ENCODE assay signal across 9 cellular contexts in genomic region chr3:9791127-9791526, GRCh38. TPM values are rescaled to one million over a fixed set of nuclear protein-coding genes. Genes with fewer than 3 reads are reported as not detected.
DNase-seq lines count a peak whose midpoint lies in the region; ATAC-seq, FAIRE-seq and TF ChIP-seq lines count a peak whose summit lies in the region.
"Had no signal": no experiment of that assay in that cellular context is flagged by ENCODE, and none has a peak within 500 bp of the region (broad histone marks: within the 10 kb centered on the region; RNA-seq: fewer than 3 reads in every experiment).

No MANE protein-coding gene starts in this region.

- H4K20me1 ChIP-seq in SK-N-SH (ENCODE audit: insufficient read depth): peaks cover 4% of the 10 kb centered on the region; the same call in 1 of the 2 replicates

- POLR2A ChIA-PET in SK-N-SH (lab: Yijun Ruan, JAX): interaction anchor here (0.6 to 0.7 kb wide), 2 partner anchors 22 to 27 kb away, joined by 3 to 4 read pairs; no protein-coding TSS in a partner anchor
- POLR2A ChIA-PET in Panc1 (lab: Charles Lee): interaction anchor here (0.5 kb wide), 1 partner anchor 18 kb away, joined by 5 read pairs; no protein-coding TSS in a partner anchor

- TF ChIP-seq EP300 in SK-N-SH (IDR thresholded peaks at IDR 0.05; ENCODE audit: borderline replicate concordance in 1 of 2, low read depth in 1 of 2, low read length in 1 of 2): no peak

- DNase-seq in SK-N-SH (no peak), Panc1 (ENCODE audit: low read depth, low spot score) (no peak), epithelial cell of proximal tubule (ENCODE audit: low read depth) (no peak), NCI-H1105 (lab: John Stamatoyannopoulos, UW) (no peak), GM12891 (ENCODE audit: insufficient read length, low spot score) (no peak)

- H3K4me2 ChIP-seq in SK-N-SH: peak overlapping the region; percentile 83

- peaks cover 10 to 13% of the 10 kb centered on the region in 2 experiments; a peak in 1 of 4 replicates for H3K4me1 ChIP-seq in SK-N-SH (ENCODE audit: control insufficient read depth in 1 of 2, insufficient read depth in 2 of 2, low read depth in 1 of 2, low read length in 1 of 2)
- H3K4me1 ChIP-seq in Panc1 (ENCODE audit: control insufficient read depth, insufficient read depth, low read length): peaks cover 7% of the 10 kb centered on the region
- peaks cover 19 to 32% (median 27%) of the 10 kb centered on the region in 3 donors for H3K4me1 ChIP-seq in skeletal muscle tissue (ENCODE audit: control insufficient read depth in 3 of 3, insufficient read depth in 3 of 3, low read length in 3 of 3)

- H3K79me2 ChIP-seq in SK-N-SH (ENCODE audit: insufficient read depth): peaks cover 54% of the 10 kb centered on the region

- no peak for TF ChIP-seq POLR2A in GM12891 (IDR thresholded peaks at IDR 0.05; ENCODE audit: low read depth, low read length)

- H3K27ac ChIP-seq in SK-N-SH (ENCODE audit: low read depth in 2 of 2, low read length in 1 of 2) (no peak overlapping the region), Panc1 (ENCODE audit: low read length) (peak overlapping the region; percentile 98; the same call in 1 of the 2 replicates), skeletal muscle tissue (ENCODE audit: low read depth, low read length) (no peak overlapping the region)

- no TSS peak for BruUV-seq in Panc1 (replicated peaks; lab: Mats Ljungman, UMichigan)

- TF ChIP-seq CTCF in SK-N-SH (IDR thresholded peaks at IDR 0.05) (no peak), Panc1 (IDR thresholded peaks at IDR 0.05) (no peak), epithelial cell of proximal tubule (conservative IDR thresholded peaks at IDR 0.05; ENCODE audit: low read depth, low read length) (no peak)

- WGBS in SK-N-SH (ENCODE audit: low lambda C conversion rate): 81% methylated on average over 4 of the region's 11 CpGs

- ATAC-seq in SK-N-SH treated with all-trans-retinoic acid at 6 μM for 48 hours (no peak), Panc1 (no peak), GM18909 (IDR thresholded peaks at IDR 0.05; ENCODE audit: poor library complexity, unreplicated experiment) (no peak)

- CTCF ChIA-PET in SK-N-SH (lab: Yijun Ruan, JAX) (interaction anchor here (1.0 to 1.1 kb wide), 2 partner anchors 9 to 10 kb away, joined by 3 read pairs; no protein-coding TSS in a partner anchor), Panc1 (lab: Charles Lee) (no interaction called here)

- peak overlapping the region; percentile 82 to 96; a peak in 3 of 4 replicates for H3K4me3 ChIP-seq in SK-N-SH (ENCODE audit: low read depth in 2 of 2, low read length in 1 of 2)
- peak overlapping the region in 1 of 2 experiments; percentile 86; a peak in 1 of 4 replicates for H3K4me3 ChIP-seq in Panc1 (ENCODE audit: low read depth in 2 of 2, low read length in 2 of 2)
- H3K4me3 ChIP-seq in epithelial cell of proximal tubule (ENCODE audit: low read depth, low read length): peak overlapping the region; percentile 91
- H3K4me3 ChIP-seq in skeletal muscle tissue (ENCODE audit: low read length in 3 of 3): peak overlapping the region in 1 of 3 donors; percentile 97

- no peak for FAIRE-seq in GM12891 (lab: Jason Lieb, UNC)
- FAIRE-seq: RCC 7860 had no signal

- H3K9me2 ChIP-seq in SK-N-SH: no peaks in the 10 kb centered on the region

- H3F3A ChIP-seq in SK-N-SH (replicated peaks; ENCODE audit: insufficient read depth): no peaks in the 10 kb centered on the region

- no peak for TF ChIP-seq RAD21 in SK-N-SH (IDR thresholded peaks at IDR 0.05; ENCODE audit: low read length)

- intact Hi-C loops in Panc1 (cut with micrococcal nuclease; ENCODE audit: unreplicated experiment): no loop called here

- H3K9ac ChIP-seq in SK-N-SH: peak overlapping the region; percentile 98; the same call in 1 of the 2 replicates
- peak overlapping the region; percentile 7 to 97 (median 94) for H3K9ac ChIP-seq in skeletal muscle tissue (ENCODE audit: low read depth in 1 of 3, low read length in 3 of 3)

- in situ Hi-C loops in Panc1 (cut with HindIII; ENCODE audit: low pct_unique_long_range_greater_than_20kb, low sequenced_read_pairs): no loop called here

- no peak overlapping the region for H2AFZ ChIP-seq in SK-N-SH (ENCODE audit: low read depth)

- H3K27me3 ChIP-seq in SK-N-SH (ENCODE audit: insufficient read depth): no peaks in the 10 kb centered on the region
- H3K27me3 ChIP-seq in Panc1 (ENCODE audit: control insufficient read depth, insufficient read depth, low read length): no peaks in the 10 kb centered on the region
- H3K27me3 ChIP-seq in skeletal muscle tissue (ENCODE audit: control insufficient read depth in 3 of 3, insufficient read depth in 3 of 3, low read length in 3 of 3): no peaks in the 10 kb centered on the region

- H3K36me3 ChIP-seq in SK-N-SH (replicated peaks in 1 of 2; ENCODE audit: control insufficient read depth in 1 of 2, insufficient read depth in 2 of 2, low read length in 1 of 2): peaks cover 43 to 44% of the 10 kb centered on the region in 2 experiments
- H3K36me3 ChIP-seq in Panc1 (ENCODE audit: control insufficient read depth, insufficient read depth, low read length): peaks cover 3% of the 10 kb centered on the region; the same call in 1 of the 2 replicates
- peaks cover 22 to 31% (median 31%) of the 10 kb centered on the region in 3 donors for H3K36me3 ChIP-seq in skeletal muscle tissue (ENCODE audit: control insufficient read depth in 3 of 3, insufficient read depth in 3 of 3, low read length in 3 of 3)

- H3K9me3 ChIP-seq in SK-N-SH: no peaks in the 10 kb centered on the region
- no peaks in the 10 kb centered on the region for H3K9me3 ChIP-seq in Panc1 (ENCODE audit: control insufficient read depth, insufficient read depth, low read depth, low read length)
- no peaks in the 10 kb centered on the region for H3K9me3 ChIP-seq in skeletal muscle tissue (ENCODE audit: control insufficient read depth in 3 of 3, low read length in 3 of 3)

TF ChIP-seq in SK-N-SH, 30 proteins besides CTCF, POLR2A, EP300 and RAD21 (continues in another document):
- TF ChIP-seq RCOR1 (IDR thresholded peaks at IDR 0.05; ENCODE audit: low read length) (no peak), MEF2A (IDR thresholded peaks at IDR 0.05; ENCODE audit: borderline replicate concordance, low read depth) (no peak), POLR2AphosphoS5 (IDR thresholded peaks at IDR 0.05; ENCODE audit: low read depth, low read length) (no peak)

TF ChIP-seq in SK-N-SH treated with all-trans-retinoic acid at 6 μM for 48 hours, 23 proteins besides CTCF, POLR2A, EP300 and RAD21 (continues in another document):
- TF ChIP-seq OSR1 (CRISPR knock-in tag; IDR thresholded peaks at IDR 0.05): no peak
- TF ChIP-seq RARB (CRISPR knock-in tag; IDR thresholded peaks at IDR 0.05): no peak
- no peak for TF ChIP-seq SNAI2 (CRISPR knock-in tag; IDR thresholded peaks at IDR 0.05)

TF ChIP-seq in GM12891, 5 proteins besides CTCF, POLR2A, EP300 and RAD21:
- no peak for TF ChIP-seq POLR2AphosphoS5 (IDR thresholded peaks at IDR 0.05; ENCODE audit: low read depth, low read length)
- TF ChIP-seq PAX5 (IDR thresholded peaks at IDR 0.05; ENCODE audit: insufficient read depth, low read length, severe bottlenecking): no peak
- no peak for TF ChIP-seq POU2F2 (IDR thresholded peaks at IDR 0.05; ENCODE audit: low read depth, low read length)
- no peak for TF ChIP-seq SPI1 (IDR thresholded peaks at IDR 0.05; ENCODE audit: low read depth, low read length)
- TF ChIP-seq TAF1 (IDR thresholded peaks at IDR 0.05; ENCODE audit: low read depth, low read length): no peak

RNA-seq across cellular contexts. Expression of gene TADA3, which starts 1.1 kb away (rescaled TPM):
- polyA plus RNA-seq in SK-N-SH (2012; rRNA removed): 84.1 and 102 TPM in 2 replicates
- polyA plus RNA-seq in SK-N-SH (2012; cell fraction: cytosol; rRNA removed): 54.6 and 75.9 TPM in 2 replicates
- polyA plus RNA-seq in SK-N-SH (2012; cell fraction: nucleus; rRNA removed): 67.6 and 74.7 TPM in 2 replicates
- 61.3 TPM for total RNA-seq in Panc1 (2021; ENCODE audit: unreplicated experiment)
- 94.0 TPM for polyA plus RNA-seq in Panc1 (2012; ENCODE audit: insufficient read length)
- 54.7 and 73.9 TPM in 2 replicates for total RNA-seq in epithelial cell of proximal tubule
- 27.1 TPM for total RNA-seq in skeletal muscle tissue
- polyA plus RNA-seq in GM12891 (2012; ENCODE audit: low read depth, missing spikeins): 34.8 TPM

RNA-seq across cellular contexts. Expression of gene ARPC4, which starts 1.8 kb away (rescaled TPM):
- polyA plus RNA-seq in SK-N-SH (2012; rRNA removed): 220 and 233 TPM in 2 replicates
- 213 and 244 TPM in 2 replicates for polyA plus RNA-seq in SK-N-SH (2012; cell fraction: cytosol; rRNA removed)
- polyA plus RNA-seq in SK-N-SH (2012; cell fraction: nucleus; rRNA removed): 74.3 and 105 TPM in 2 replicates
- 117 TPM for total RNA-seq in Panc1 (2021; ENCODE audit: unreplicated experiment)
- polyA plus RNA-seq in Panc1 (2012; ENCODE audit: insufficient read length): 128 TPM
- 153 and 296 TPM in 2 replicates for total RNA-seq in epithelial cell of proximal tubule
- total RNA-seq in skeletal muscle tissue: 65.2 TPM
- polyA plus RNA-seq in GM12891 (2012; ENCODE audit: low read depth, missing spikeins): 296 TPM

RNA-seq across cellular contexts. Expression of gene TTLL3, which starts 18.9 kb away (rescaled TPM):
- 41.6 and 51.9 TPM in 2 replicates for polyA plus RNA-seq in SK-N-SH (2012; rRNA removed)
- polyA plus RNA-seq in SK-N-SH (2012; cell fraction: cytosol; rRNA removed): 7.6 and 9.3 TPM in 2 replicates
- polyA plus RNA-seq in SK-N-SH (2012; cell fraction: nucleus; rRNA removed): 487 and 518 TPM in 2 replicates
- total RNA-seq in Panc1 (2021; ENCODE audit: unreplicated experiment) (15.7 TPM), epithelial cell of proximal tubule (5.3 and 9.7 TPM in 2 replicates), skeletal muscle tissue (13.6 TPM)
- polyA plus RNA-seq in Panc1 (2012; ENCODE audit: insufficient read length): 10.0 TPM
- polyA plus RNA-seq in GM12891 (2012; ENCODE audit: low read depth, missing spikeins): 17.3 TPM

RNA-seq across cellular contexts. Expression of gene CAMK1, which starts 21.4 kb away (rescaled TPM):
- 44.9 and 47.1 TPM in 2 replicates for polyA plus RNA-seq in SK-N-SH (2012; rRNA removed)
- polyA plus RNA-seq in SK-N-SH (2012; cell fraction: cytosol; rRNA removed): 30.5 and 35.8 TPM in 2 replicates
- 39.3 and 46.4 TPM in 2 replicates for polyA plus RNA-seq in SK-N-SH (2012; cell fraction: nucleus; rRNA removed)
- 9.7 TPM for total RNA-seq in Panc1 (2021; ENCODE audit: unreplicated experiment)
- 21.1 TPM for polyA plus RNA-seq in Panc1 (2012; ENCODE audit: insufficient read length)
- total RNA-seq in epithelial cell of proximal tubule: 40.1 and 41.0 TPM in 2 replicates
- total RNA-seq in skeletal muscle tissue: 23.0 TPM
- polyA plus RNA-seq in GM12891 (2012; ENCODE audit: low read depth, missing spikeins): 0.53 TPM

RNA-seq across cellular contexts. Expression of gene OGG1, which starts 41.4 kb away (rescaled TPM):
- 26.8 and 30.9 TPM in 2 replicates for polyA plus RNA-seq in SK-N-SH (2012; rRNA removed)
- polyA plus RNA-seq in SK-N-SH (2012; cell fraction: cytosol; rRNA removed): 15.2 and 22.6 TPM in 2 replicates
- polyA plus RNA-seq in SK-N-SH (2012; cell fraction: nucleus; rRNA removed): 48.8 and 49.9 TPM in 2 replicates
- total RNA-seq in Panc1 (2021; ENCODE audit: unreplicated experiment) (32.5 TPM), epithelial cell of proximal tubule (22.0 and 27.4 TPM in 2 replicates), skeletal muscle tissue (29.2 TPM)
- 24.6 TPM for polyA plus RNA-seq in Panc1 (2012; ENCODE audit: insufficient read length)
- 10.0 TPM for polyA plus RNA-seq in GM12891 (2012; ENCODE audit: low read depth, missing spikeins)
